17 cellular contexts compared by ENCODE assay signal in genomic region chr21:33373451-33373850, GRCh38. TPM values are rescaled to one million over a fixed set of nuclear protein-coding genes. Genes with fewer than 3 reads are reported as not detected.
DNase-seq lines count a peak whose midpoint lies in the region; ATAC-seq and TF ChIP-seq lines count a peak whose summit lies in the region.
"Had no signal": no experiment of that assay in that cellular context is flagged by ENCODE, and none has a peak within 500 bp of the region (broad histone marks: within the 10 kb centered on the region; RNA-seq: fewer than 3 reads in every experiment).

No MANE protein-coding gene starts in this region.

- H2AFZ ChIP-seq in OCI-LY1 (ENCODE audit: low read length) = 0 out of 2 replicates have a peak overlapping the region, but pooled peaks have one; percentile 18

- TF ChIP-seq POLR2A in thyroid gland (IDR thresholded peaks at IDR 0.05) = no peak

- ATAC-seq in foreskin keratinocyte (peak; percentile 64), GM19397 (IDR thresholded peaks at IDR 0.05; ENCODE audit: unreplicated experiment) (no peak)
- ATAC-seq in stimulated activated memory B cell treated with anti-CD40 and anti-IgM and Interleukin-4, amounts not matched to agents 10 μg/mL and 1 μg/mL and 100 μg/mL, for 72 hours = no peak
- ATAC-seq: psoas muscle had no signal

- intact Hi-C loops in thyroid gland (cut with DNase I) = no loop called here

- H3K9me3 Mint-ChIP-seq in stimulated activated memory B cell treated with anti-CD40 and anti-IgM and Interleukin-4, amounts not matched to agents 10 μg/mL and 1 μg/mL and 100 μg/mL, for 72 hours = peaks cover 8% of the 10 kb centered on the region

- 68 to 73% methylated on average over 2 of the region's 2 CpGs for WGBS in thyroid gland, 2 donors

- H3K4me1 ChIP-seq in OCI-LY1 (ENCODE audit: insufficient read depth, low read length, severe bottlenecking) (peaks cover 66% of the 10 kb centered on the region), foreskin keratinocyte (peaks cover 7% of the 10 kb centered on the region), thyroid gland (peaks cover 0 to 5% of the 10 kb centered on the region in 2 donors)
- H3K4me1 ChIP-seq: psoas muscle had no signal

- H3K36me3 Mint-ChIP-seq in stimulated activated memory B cell treated with anti-CD40 and anti-IgM and Interleukin-4, amounts not matched to agents 10 μg/mL and 1 μg/mL and 100 μg/mL, for 72 hours = peaks cover 5% of the 10 kb centered on the region
- H3K36me3 Mint-ChIP-seq: CD4-positive, alpha-beta memory T cell had no signal

- H3K27ac ChIP-seq in OCI-LY1 (ENCODE audit: low read depth, low read length, poor library complexity, severe bottlenecking) = peak overlapping the region; percentile 95
- H3K27ac ChIP-seq in foreskin keratinocyte = no peak overlapping the region
- H3K27ac ChIP-seq in thyroid gland = no peak overlapping the region
- H3K27ac ChIP-seq: psoas muscle had no signal

- peak overlapping the region; percentile 62 for H3K27ac Mint-ChIP-seq in stimulated activated memory B cell treated with anti-CD40 and anti-IgM and Interleukin-4, amounts not matched to agents 10 μg/mL and 1 μg/mL and 100 μg/mL, for 72 hours
- H3K27ac Mint-ChIP-seq: CD4-positive, alpha-beta memory T cell; T-helper 2 cell treated with Interferon-gamma antibody and Interleukin-4, amounts not matched to agents 5 μg/mL and 100 μg/mL, for 36 hours had no signal

- H3K9me3 ChIP-seq in OCI-LY1 (ENCODE audit: low read length) (no peaks in the 10 kb centered on the region; the same call in 1 of the 2 replicates), thyroid gland (no peaks in the 10 kb centered on the region)
- H3K9me3 ChIP-seq: psoas muscle had no signal

- no peaks in the 10 kb centered on the region for H3K79me2 ChIP-seq in OCI-LY1 (ENCODE audit: insufficient read depth, low read length)

- H3F3A ChIP-seq in OCI-LY1 (ENCODE audit: insufficient read depth, low read length) = no peaks in the 10 kb centered on the region

- TF ChIP-seq CTCF in OCI-LY1 (IDR thresholded peaks at IDR 0.05; ENCODE audit: low read length) = no peak
- TF ChIP-seq CTCF in foreskin keratinocyte (conservative IDR thresholded peaks at IDR 0.05) = no peak
- no peak for TF ChIP-seq CTCF in thyroid gland (IDR thresholded peaks at IDR 0.05)

- H3K4me3 Mint-ChIP-seq in stimulated activated memory B cell treated with anti-CD40 and anti-IgM and Interleukin-4, amounts not matched to agents 10 μg/mL and 1 μg/mL and 100 μg/mL, for 72 hours = peak overlapping the region; percentile 9
- H3K4me3 Mint-ChIP-seq: CD4-positive, alpha-beta memory T cell; T-helper 2 cell treated with Interferon-gamma antibody and Interleukin-4, amounts not matched to agents 5 μg/mL and 100 μg/mL, for 36 hours had no signal

- H3K36me3 ChIP-seq in OCI-LY1 (ENCODE audit: insufficient read depth, low read length) (no peaks in the 10 kb centered on the region), thyroid gland (no peaks in the 10 kb centered on the region)

- peak overlapping the region; percentile 62 for H3K9ac ChIP-seq in OCI-LY1 (ENCODE audit: low read length)

- peaks cover 68% of the 10 kb centered on the region for H3K4me1 Mint-ChIP-seq in stimulated activated memory B cell treated with anti-CD40 and anti-IgM and Interleukin-4, amounts not matched to agents 10 μg/mL and 1 μg/mL and 100 μg/mL, for 72 hours

- H3K4me2 ChIP-seq in OCI-LY1 (ENCODE audit: low read length) = peak overlapping the region; percentile 61

- H3K4me3 ChIP-seq in OCI-LY1 (ENCODE audit: low read depth, low read length, poor library complexity, severe bottlenecking) (peak overlapping the region; percentile 20), thyroid gland (replicated peaks in 1 of 3) (no peak overlapping the region)
- H3K4me3 ChIP-seq: psoas muscle had no signal

- DNase-seq in Daoy (ENCODE audit: low read depth) (peak; percentile 68), foreskin keratinocyte (no peak), DMS114 treated with DMSO at 0.1 percent for 48 hours (lab: John Stamatoyannopoulos, UW; ENCODE audit: unreplicated experiment) (no peak), thyroid gland (no peak)
- DNase-seq in activated T-cell treated with anti-CD3 and anti-CD28 coated beads, Interleukin-2, amount 50 U/mL, for 48 hours = no peak
- DNase-seq: activated CD4-positive, alpha-beta T cell treated with anti-CD3 and anti-CD28 coated beads, Interleukin-2, amount 50 U/mL, for 4 hours; activated gamma-delta T cell; CD4-positive, alpha-beta memory T cell; hypothalamus; NCI-H1417 treated with DMSO at 0.1 percent for 48 hours; NCI-H446; psoas muscle; stimulated activated CD4-positive, alpha-beta T cell treated with anti-CD3 and anti-CD28 coated beads, Interleukin-2, amount 100 ng/mL, for 48 hours had no signal

- H3K27me3 ChIP-seq in OCI-LY1 (ENCODE audit: insufficient read depth, low read length) = no peaks in the 10 kb centered on the region
- no peaks in the 10 kb centered on the region for H3K27me3 ChIP-seq in foreskin keratinocyte
- no peaks in the 10 kb centered on the region for H3K27me3 ChIP-seq in thyroid gland

- no peaks in the 10 kb centered on the region for H4K20me1 ChIP-seq in OCI-LY1 (ENCODE audit: insufficient read depth, low read length)

- H3K9me2 ChIP-seq in OCI-LY1 (ENCODE audit: low read depth, low read length) = no peaks in the 10 kb centered on the region

- H3K27me3 Mint-ChIP-seq in stimulated activated memory B cell treated with anti-CD40 and anti-IgM and Interleukin-4, amounts not matched to agents 10 μg/mL and 1 μg/mL and 100 μg/mL, for 72 hours = no peaks in the 10 kb centered on the region
- H3K27me3 Mint-ChIP-seq: CD4-positive, alpha-beta memory T cell had no signal

RNA-seq across cellular contexts. Expression of gene IFNGR2, which starts 29.8 kb away (rescaled TPM):
- total RNA-seq in Daoy (2014; rRNA removed; shearing (Covaris generic)) = 99.0 and 108 TPM in 2 replicates
- 90.0 and 93.6 TPM in 2 replicates for total RNA-seq in foreskin keratinocyte
- 82.1 and 87.0 TPM in 2 replicates for polyA plus RNA-seq in foreskin keratinocyte
- total RNA-seq in thyroid gland = 100 to 1,000 TPM in 1 of 4 donors, 10 to 100 TPM in 3; 64.9 to 100 (median 79.0) TPM

RNA-seq across cellular contexts. Expression of gene IFNAR1, which starts 48.7 kb away (rescaled TPM):
- 18.5 and 45.2 TPM in 2 replicates for total RNA-seq in Daoy (2014; rRNA removed; shearing (Covaris generic))
- 17.8 and 18.6 TPM in 2 replicates for total RNA-seq in foreskin keratinocyte
- polyA plus RNA-seq in foreskin keratinocyte = 8.3 and 8.4 TPM in 2 replicates
- total RNA-seq in thyroid gland = 10 to 100 TPM; 37.0 to 51.2 (median 42.4) TPM
